2 cellular contexts compared by ENCODE assay signal in the genomic region with DNA sequence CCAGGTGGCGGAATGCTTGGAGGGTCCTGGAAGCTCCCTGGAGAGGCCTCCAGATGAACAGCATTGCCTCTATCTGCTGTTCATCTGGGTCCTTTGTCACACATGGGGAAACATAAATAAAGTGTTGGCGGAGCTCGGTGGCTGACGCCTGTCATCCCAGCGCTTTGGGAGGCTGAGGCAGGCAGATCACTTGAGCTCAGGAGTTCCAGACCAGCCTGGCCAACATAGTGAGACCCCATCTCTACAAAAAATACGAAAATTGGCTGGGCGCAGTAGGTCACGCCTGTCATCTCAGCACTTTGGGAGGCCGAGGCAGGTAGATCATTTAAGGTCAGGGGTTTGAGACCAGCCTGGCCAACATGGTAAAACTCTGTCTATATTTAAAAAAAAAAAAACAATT.
TF ChIP-seq lines count a peak whose summit lies in the region.

No MANE protein-coding gene starts in this region.

TF ChIP-seq in HEK293, 187 proteins besides CTCF, POLR2A, EP300 and RAD21:
- TF ChIP-seq RBAK (tag by site-specific recombination; IDR thresholded peaks at IDR 0.05), result no peak
- no peak for TF ChIP-seq ZNF146 (tag by site-specific recombination; IDR thresholded peaks at IDR 0.05)
- no peak for TF ChIP-seq ZNF677 (tag by site-specific recombination; IDR thresholded peaks at IDR 0.05)
- TF ChIP-seq ZNF121 (tag by site-specific recombination; IDR thresholded peaks at IDR 0.05), result peak; percentile 72

TF ChIP-seq in K562, 482 proteins besides CTCF, POLR2A, EP300 and RAD21:
- TF ChIP-seq EP400 (IDR thresholded peaks at IDR 0.05) (no peak), ZNF121 (CRISPR knock-in tag; conservative IDR thresholded peaks at IDR 0.05) (peak; percentile 93), MEIS2 (IDR thresholded peaks at IDR 0.05; ENCODE audit: partially characterized antibody) (peak; percentile 17), BCOR (IDR thresholded peaks at IDR 0.05) (peak; percentile 38; the same call in 1 of the 2 replicates)
- TF ChIP-seq, protein P1, sequence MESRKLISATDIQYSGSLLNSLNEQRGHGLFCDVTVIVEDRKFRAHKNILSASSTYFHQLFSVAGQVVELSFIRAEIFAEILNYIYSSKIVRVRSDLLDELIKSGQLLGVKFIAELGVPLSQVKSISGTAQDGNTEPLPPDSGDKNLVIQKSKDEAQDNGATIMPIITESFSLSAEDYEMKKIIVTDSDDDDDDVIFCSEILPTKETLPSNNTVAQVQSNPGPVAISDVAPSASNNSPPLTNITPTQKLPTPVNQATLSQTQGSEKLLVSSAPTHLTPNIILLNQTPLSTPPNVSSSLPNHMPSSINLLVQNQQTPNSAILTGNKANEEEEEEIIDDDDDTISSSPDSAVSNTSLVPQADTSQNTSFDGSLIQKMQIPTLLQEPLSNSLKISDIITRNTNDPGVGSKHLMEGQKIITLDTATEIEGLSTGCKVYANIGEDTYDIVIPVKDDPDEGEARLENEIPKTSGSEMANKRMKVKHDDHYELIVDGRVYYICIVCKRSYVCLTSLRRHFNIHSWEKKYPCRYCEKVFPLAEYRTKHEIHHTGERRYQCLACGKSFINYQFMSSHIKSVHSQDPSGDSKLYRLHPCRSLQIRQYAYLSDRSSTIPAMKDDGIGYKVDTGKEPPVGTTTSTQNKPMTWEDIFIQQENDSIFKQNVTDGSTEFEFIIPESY (CRISPR knock-in tag; IDR thresholded peaks at IDR 0.05), result 0 out of 2 replicates have a peak, but pooled peaks have one; percentile 35
